5 cellular contexts compared by ENCODE assay signal in genomic region chr17:70045780-70046179, GRCh38. TPM values are rescaled to one million over a fixed set of nuclear protein-coding genes. Genes with fewer than 3 reads are reported as not detected.
"Had no signal": no experiment of that assay in that cellular context is flagged by ENCODE, and none has a peak within 500 bp of the region (broad histone marks: within the 10 kb centered on the region; RNA-seq: fewer than 3 reads in every experiment).

No MANE protein-coding gene starts in this region.

RNA-seq across cellular contexts. Expression of gene KCNJ16, which starts 29.2 kb away (rescaled TPM):
- total RNA-seq: GM23248, H4, HFFc6, HT1080, IMR-90 had no signal
- polyA plus RNA-seq: GM23248, IMR-90 had no signal
